In the genomic region with DNA sequence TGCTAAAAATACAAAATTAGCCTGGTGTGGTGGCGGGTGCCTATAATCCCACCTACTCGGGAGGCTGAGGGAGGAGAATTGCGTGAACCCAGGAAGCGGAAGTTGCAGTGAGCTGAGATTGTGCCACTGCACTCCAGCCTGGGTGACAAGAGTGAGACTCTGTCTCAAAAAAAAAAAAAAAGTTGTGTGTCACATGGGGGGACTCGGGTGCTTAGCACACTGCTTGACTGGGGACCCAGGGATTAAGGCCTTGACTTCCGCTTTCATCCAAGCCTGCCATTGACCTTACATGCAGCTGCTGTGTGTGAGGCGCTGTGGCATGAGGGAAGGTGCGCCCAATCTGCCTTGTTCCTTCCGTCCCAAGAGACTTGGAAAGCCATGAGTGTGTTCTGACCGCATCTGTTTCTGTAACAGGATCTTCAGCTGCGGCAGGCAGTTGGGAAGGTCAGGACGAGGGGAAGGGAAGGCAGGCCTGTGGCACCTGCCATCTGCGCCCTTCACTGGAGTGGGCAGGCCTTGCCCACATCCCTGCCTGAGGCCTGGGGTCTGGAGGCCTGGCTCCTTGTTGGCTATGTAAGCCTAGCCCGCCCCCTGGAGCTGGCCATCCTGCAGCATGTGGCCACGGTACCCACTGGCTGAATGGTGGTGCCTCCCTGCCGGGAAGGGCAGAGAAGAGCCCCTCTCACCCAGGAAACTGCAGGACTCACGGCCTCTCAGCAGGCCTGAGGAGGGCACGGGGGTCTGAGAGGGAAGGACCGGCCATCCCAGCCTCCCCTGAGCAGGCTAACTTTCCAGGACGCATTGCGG, we compare ENCODE assay signal across 11 cellular contexts.
DNase-seq lines count a peak whose midpoint lies in the region; ATAC-seq and TF ChIP-seq lines count a peak whose summit lies in the region.
"Had no signal": no experiment of that assay in that cellular context is flagged by ENCODE, and none has a peak within 500 bp of the region (broad histone marks: within the 10 kb centered on the region; RNA-seq: fewer than 3 reads in every experiment).

No MANE protein-coding gene starts in this region.

- DNase-seq in DMS79 (lab: John Stamatoyannopoulos, UW) (peak; percentile 50), MV-4-11 (lab: John Stamatoyannopoulos, UW) (peak; percentile 100), putamen (ENCODE audit: low spot score) (no peak)
- no peak for DNase-seq in stimulated activated CD4-positive, alpha-beta T cell treated with anti-CD3 and anti-CD28 coated beads, Interleukin-2, amount 100 ng/mL, for 48 hours
- DNase-seq: activated CD4-positive, CD25-positive, alpha-beta regulatory T cell treated with anti-CD3 and anti-CD28 coated beads, Interleukin-2, amount 50 U/mL, for 72 hours; foreskin melanocyte; left cardiac atrium; stimulated activated CD4-positive, alpha-beta T cell treated with anti-CD3 and anti-CD28 coated beads, Interleukin-2, amount 100 ng/mL, for 24 hours had no signal

- H3K4me3 ChIP-seq in OCI-LY1 (ENCODE audit: low read depth, low read length, poor library complexity, severe bottlenecking) (no peak overlapping the region), neutrophil (ENCODE audit: low read depth in 1 of 2, low read length in 1 of 2) (peak overlapping the region; percentile 24)

- peaks cover 80% of the 10 kb centered on the region for H3K4me1 ChIP-seq in OCI-LY1 (ENCODE audit: insufficient read depth, low read length, severe bottlenecking)
- H3K4me1 ChIP-seq in neutrophil (ENCODE audit: control insufficient read depth in 1 of 2, insufficient read depth in 1 of 2, low read depth in 1 of 2, low read length in 1 of 2), result peaks cover 54 to 62% of the 10 kb centered on the region in 2 experiments

- ATAC-seq in GM19455 (IDR thresholded peaks at IDR 0.05; ENCODE audit: unreplicated experiment), result no peak
- ATAC-seq: left cardiac atrium had no signal

- H2AFZ ChIP-seq in OCI-LY1 (ENCODE audit: low read length), result no peak overlapping the region

- H3K9ac ChIP-seq in OCI-LY1 (ENCODE audit: low read length), result peak overlapping the region; percentile 51; the same call in 1 of the 2 replicates

- TF ChIP-seq CTCF in OCI-LY1 (IDR thresholded peaks at IDR 0.05; ENCODE audit: low read length) (no peak), neutrophil (IDR thresholded peaks at IDR 0.05) (no peak)

- H3K79me2 ChIP-seq in OCI-LY1 (ENCODE audit: insufficient read depth, low read length), result no peaks in the 10 kb centered on the region

- H3K27me3 ChIP-seq in OCI-LY1 (ENCODE audit: insufficient read depth, low read length) (no peaks in the 10 kb centered on the region), neutrophil (no peaks in the 10 kb centered on the region)

- H3K4me2 ChIP-seq in OCI-LY1 (ENCODE audit: low read length), result no peak overlapping the region; the same call in 1 of the 2 replicates

- no peaks in the 10 kb centered on the region for H3F3A ChIP-seq in OCI-LY1 (ENCODE audit: insufficient read depth, low read length)

- H4K20me1 ChIP-seq in OCI-LY1 (ENCODE audit: insufficient read depth, low read length), result no peaks in the 10 kb centered on the region

- H3K9me2 ChIP-seq in OCI-LY1 (ENCODE audit: low read depth, low read length), result no peaks in the 10 kb centered on the region

- no peaks in the 10 kb centered on the region for H3K36me3 ChIP-seq in OCI-LY1 (ENCODE audit: insufficient read depth, low read length)
- no peaks in the 10 kb centered on the region for H3K36me3 ChIP-seq in neutrophil

- H3K9me3 ChIP-seq in OCI-LY1 (ENCODE audit: low read length), result no peaks in the 10 kb centered on the region
- no peaks in the 10 kb centered on the region for H3K9me3 ChIP-seq in neutrophil

- peak overlapping the region; percentile 84 for H3K27ac ChIP-seq in OCI-LY1 (ENCODE audit: low read depth, low read length, poor library complexity, severe bottlenecking)
- peak overlapping the region; percentile 89 for H3K27ac ChIP-seq in neutrophil

Comparison
In these comparisons a context has a peak if more than half of its experiments do, and no peak if none do; other contexts are left out.
1. DNase-seq: peak in DMS79 (single experiment) and MV-4-11 (single experiment); none in putamen (single experiment) and stimulated activated CD4-positive, alpha-beta T cell treated with anti-CD3 and anti-CD28 coated beads, Interleukin-2, amount 100 ng/mL, for 48 hours (0 of 2).